In the genomic region with DNA sequence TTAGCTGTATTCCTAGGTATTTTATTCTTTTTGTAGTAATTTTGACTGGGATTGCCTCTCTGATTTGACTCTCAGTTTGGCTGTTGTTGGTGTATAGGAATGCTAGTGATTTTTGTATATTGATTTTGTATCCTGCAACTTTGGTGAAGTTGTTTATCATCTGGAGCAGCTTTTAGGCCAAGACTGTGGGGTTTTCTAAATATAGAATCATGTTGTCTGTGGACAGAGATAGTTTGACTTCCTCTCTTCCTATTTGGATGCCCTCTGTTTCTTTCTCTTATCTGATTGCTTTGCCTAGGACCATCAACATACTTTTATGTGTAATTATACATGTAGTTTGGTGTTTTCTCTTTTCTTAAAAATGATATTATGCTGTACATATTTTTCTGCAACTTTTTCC, we compare ENCODE assay signal across 20 cellular contexts.
"Had no signal": no experiment of that assay in that cellular context is flagged by ENCODE, and none has a peak within 500 bp of the region (broad histone marks: within the 10 kb centered on the region; RNA-seq: fewer than 3 reads in every experiment).

No MANE protein-coding gene starts in this region.

- H3K27ac Mint-ChIP-seq: progenitor cell of endocrine pancreas; stimulated activated naive CD8-positive, alpha-beta T cell treated with anti-CD3 and anti-CD28 coated beads, Interleukin-15, Interleukin-2, amounts not matched to agents 100 ng/mL and 50 ng/mL, for 24 hours had no signal

- H3K36me3 ChIP-seq: uterus had no signal

- H3K4me1 ChIP-seq: uterus had no signal

- H3K9me3 ChIP-seq: esophagus muscularis mucosa, gastrocnemius medialis, pancreas, upper lobe of left lung, uterus had no signal

- H3K27ac ChIP-seq: epithelial cell of prostate, esophagus muscularis mucosa, heart right ventricle, pancreas, tibial artery, upper lobe of left lung, uterus had no signal

- H3K9me3 Mint-ChIP-seq: stimulated activated naive CD8-positive, alpha-beta T cell treated with anti-CD3 and anti-CD28 coated beads, Interleukin-15, Interleukin-2, amounts not matched to agents 100 ng/mL and 50 ng/mL, for 24 hours had no signal

- ATAC-seq: effector memory CD8-positive, alpha-beta T cell; gastrocnemius medialis; heart right ventricle; naive thymus-derived CD8-positive, alpha-beta T cell; pancreas; right cardiac atrium had no signal

- H3K4me3 ChIP-seq: esophagus muscularis mucosa, gastrocnemius medialis, heart right ventricle, pancreas, tibial artery, upper lobe of left lung, uterus had no signal

- H3K27me3 ChIP-seq: esophagus muscularis mucosa, gastrocnemius medialis, heart right ventricle, pancreas, tibial artery, upper lobe of left lung, uterus had no signal

- DNase-seq: effector memory CD8-positive, alpha-beta T cell; gastrocnemius medialis; heart right ventricle; hypothalamus; kidney glomerular epithelial cell; mesendoderm; naive thymus-derived CD8-positive, alpha-beta T cell; nucleus accumbens; pancreas; right cardiac atrium; small intestine; stimulated activated CD4-positive, alpha-beta T cell treated with anti-CD3 and anti-CD28 coated beads, Interleukin-2, amount 100 ng/mL, for 48 hours; tibial artery; upper lobe of left lung; uterus had no signal

- H3K4me3 Mint-ChIP-seq: effector memory CD8-positive, alpha-beta T cell; naive thymus-derived CD8-positive, alpha-beta T cell; neural crest cell; stimulated activated naive CD8-positive, alpha-beta T cell treated with anti-CD3 and anti-CD28 coated beads, Interleukin-15, Interleukin-2, amounts not matched to agents 100 ng/mL and 50 ng/mL, for 24 hours had no signal

- H3K27me3 Mint-ChIP-seq: effector memory CD8-positive, alpha-beta T cell; naive thymus-derived CD8-positive, alpha-beta T cell; progenitor cell of endocrine pancreas; stimulated activated naive CD8-positive, alpha-beta T cell treated with anti-CD3 and anti-CD28 coated beads, Interleukin-15, Interleukin-2, amounts not matched to agents 100 ng/mL and 50 ng/mL, for 24 hours had no signal

- H3K4me1 Mint-ChIP-seq: neural crest cell had no signal
